10 cellular contexts compared by ENCODE assay signal in genomic region chr1:11825131-11825530, GRCh38. TPM values are rescaled to one million over a fixed set of nuclear protein-coding genes. Genes with fewer than 3 reads are reported as not detected.
"Had no signal": no experiment of that assay in that cellular context is flagged by ENCODE, and none has a peak within 500 bp of the region (broad histone marks: within the 10 kb centered on the region; RNA-seq: fewer than 3 reads in every experiment).

No MANE protein-coding gene starts in this region.

- ATAC-seq: GM23338, HepG2 had no signal

- H3K9ac ChIP-seq: KMS-11 had no signal

- H3K36me3 Mint-ChIP-seq: IgD-negative memory B cell had no signal

- H3K27ac Mint-ChIP-seq: GM23338, H9, IgD-negative memory B cell had no signal

- H3K27ac ChIP-seq: KMS-11 had no signal

- DNase-seq: H9, HCEC 1CT, KBM-7 had no signal

- H3K4me3 Mint-ChIP-seq: GM23338, H9, IgD-negative memory B cell had no signal

- FAIRE-seq: H1, H54, HepG2 had no signal

- H3K9me3 Mint-ChIP-seq: GM23338, H9, IgD-negative memory B cell had no signal

- H3K27me3 Mint-ChIP-seq: IgD-negative memory B cell had no signal

- H3K4me3 ChIP-seq: GM23338 had no signal

- H3K4me1 Mint-ChIP-seq: GM23338, H9 had no signal

RNA-seq across cellular contexts. Expression of gene NPPA, which starts 22.5 kb away (rescaled TPM):
- total RNA-seq: GM23338, H1, H9, HepG2, HT-29 had no signal
- polyA plus RNA-seq: H1, HepG2, IgD-negative memory B cell had no signal

RNA-seq across cellular contexts. Expression of gene NPPB, which starts 33.6 kb away (rescaled TPM):
- total RNA-seq: GM23338, HepG2, HT-29 had no signal
- polyA plus RNA-seq: IgD-negative memory B cell had no signal
